Comparison of ENCODE assay signal across 15 cellular contexts in the genomic region with DNA sequence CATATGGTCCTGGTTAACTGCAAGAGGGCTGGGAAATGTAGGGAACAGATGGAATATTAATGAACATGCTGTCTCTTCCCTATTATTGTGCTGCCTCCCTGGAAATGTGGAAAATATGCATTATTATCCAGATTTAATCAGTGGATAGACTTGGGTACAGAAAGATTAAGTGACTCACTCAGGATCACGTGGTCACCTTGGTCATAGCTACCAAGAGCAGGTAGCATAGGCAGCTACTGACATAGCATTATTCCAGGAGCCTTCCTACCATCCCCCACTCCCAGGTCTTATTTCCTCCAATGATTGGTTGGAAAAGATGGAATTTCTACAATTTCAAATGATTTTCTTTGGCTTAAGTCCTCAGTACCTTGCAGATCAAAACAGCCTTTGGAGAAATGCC.
"Had no signal": no experiment of that assay in that cellular context is flagged by ENCODE, and none has a peak within 500 bp of the region (broad histone marks: within the 10 kb centered on the region; RNA-seq: fewer than 3 reads in every experiment).

No MANE protein-coding gene starts in this region.

- H3K4me3 Mint-ChIP-seq: activated CD4-positive, alpha-beta memory T cell treated with anti-CD3 and anti-CD28 coated beads, Interleukin-2, amount 10 ng/mL, durations not matched to agents 7 days and 5 days; activated naive CD8-positive, alpha-beta T cell; stimulated activated naive CD8-positive, alpha-beta T cell treated with anti-CD3 and anti-CD28 coated beads, Interleukin-15, amount 100 ng/mL, for 72 hours had no signal

- H3K9me3 Mint-ChIP-seq: activated CD4-positive, alpha-beta memory T cell treated with anti-CD3 and anti-CD28 coated beads, Interleukin-2, amount 10 ng/mL, durations not matched to agents 7 days and 5 days; stimulated activated naive CD8-positive, alpha-beta T cell treated with anti-CD3 and anti-CD28 coated beads, Interleukin-15, amount 100 ng/mL, for 72 hours had no signal

- FAIRE-seq: endometrium had no signal

- H3K4me1 Mint-ChIP-seq: activated CD4-positive, alpha-beta memory T cell treated with anti-CD3 and anti-CD28 coated beads, Interleukin-2, amount 10 ng/mL, durations not matched to agents 7 days and 5 days; stimulated activated naive CD8-positive, alpha-beta T cell treated with anti-CD3 and anti-CD28 coated beads, Interleukin-15, amount 100 ng/mL, for 72 hours had no signal

- H3K4me3 ChIP-seq: gastrocnemius medialis, left ventricle myocardium inferior, psoas muscle, thoracic aorta had no signal

- H3K9me3 ChIP-seq: gastrocnemius medialis, left ventricle myocardium inferior, psoas muscle, thoracic aorta had no signal

- H3K27ac Mint-ChIP-seq: activated CD4-positive, alpha-beta memory T cell treated with anti-CD3 and anti-CD28 coated beads, Interleukin-2, amount 10 ng/mL, durations not matched to agents 7 days and 5 days; activated naive CD8-positive, alpha-beta T cell; stimulated activated naive CD8-positive, alpha-beta T cell treated with anti-CD3 and anti-CD28 coated beads, Interleukin-15, amount 100 ng/mL, for 72 hours had no signal

- H3K4me1 ChIP-seq: gastrocnemius medialis, left ventricle myocardium inferior, psoas muscle had no signal

- H3K27ac ChIP-seq: brain microvascular endothelial cell, gastrocnemius medialis, left ventricle myocardium inferior, psoas muscle, thoracic aorta had no signal

- H3K27me3 ChIP-seq: brain microvascular endothelial cell, gastrocnemius medialis had no signal

- H3K36me3 Mint-ChIP-seq: activated naive CD8-positive, alpha-beta T cell had no signal

- ATAC-seq: gastrocnemius medialis; psoas muscle; stimulated activated naive CD8-positive, alpha-beta T cell treated with anti-CD3 and anti-CD28 coated beads, Interleukin-15, amount 100 ng/mL, for 72 hours had no signal

- DNase-seq: activated CD4-positive, alpha-beta memory T cell treated with anti-CD3 and anti-CD28 coated beads, Interleukin-2, amount 10 ng/mL, durations not matched to agents 7 days and 5 days; activated CD4-positive, alpha-beta T cell treated with anti-CD3 and anti-CD28 coated beads for 1 hour; activated gamma-delta T cell; activated T-cell treated with anti-CD3 and anti-CD28 coated beads, Interleukin-2, amount 50 U/mL, for 48 hours; brain microvascular endothelial cell; gastrocnemius medialis; islet precursor cell; left ventricle myocardium inferior; psoas muscle; stimulated activated CD4-positive, alpha-beta T cell treated with anti-CD3 and anti-CD28 coated beads, Interleukin-4, amount 100 ng/mL, for 24 hours; stimulated activated naive CD8-positive, alpha-beta T cell treated with anti-CD3 and anti-CD28 coated beads, Interleukin-15, amount 100 ng/mL, for 72 hours; T1000 had no signal
